21 cellular contexts compared by ENCODE assay signal in the genomic region with DNA sequence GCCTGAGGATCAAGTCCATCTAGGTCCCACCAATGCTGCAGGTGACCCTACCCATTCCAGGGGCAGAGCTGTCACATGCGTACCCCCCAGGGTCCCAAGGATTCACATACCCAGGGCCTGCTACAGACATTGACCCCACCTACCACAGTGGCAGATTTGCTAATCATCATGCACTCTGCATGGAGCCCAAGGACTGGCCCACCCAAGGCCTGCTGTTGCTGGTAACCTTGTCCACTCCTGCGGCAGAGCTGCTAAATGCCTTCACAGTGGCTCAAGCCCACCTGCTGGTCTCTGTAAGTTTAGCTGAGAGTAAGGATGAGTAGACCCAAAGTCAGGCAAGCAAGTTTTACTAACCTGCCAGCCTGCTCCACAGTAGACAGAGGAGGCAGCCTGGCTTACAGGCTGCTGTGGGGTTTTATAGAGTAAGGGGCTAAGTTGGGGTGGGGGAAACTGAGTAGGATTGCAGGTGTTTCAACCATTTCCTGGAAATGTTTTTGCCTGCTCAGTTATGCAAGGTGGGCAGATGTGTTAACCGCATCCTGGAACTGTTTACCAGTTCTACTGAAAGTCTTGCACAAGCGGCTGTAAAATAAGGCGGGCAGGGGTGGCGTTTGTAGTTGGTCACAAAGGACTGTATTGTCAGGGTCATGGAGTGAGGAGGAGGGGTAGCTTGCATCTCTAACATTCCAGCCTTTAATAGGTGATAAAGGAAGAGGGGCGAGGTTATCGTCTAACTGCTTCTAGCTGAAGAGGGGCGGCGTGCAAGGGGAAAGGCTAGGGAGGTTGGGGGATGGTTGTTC.
"Had no signal": no experiment of that assay in that cellular context is flagged by ENCODE, and none has a peak within 500 bp of the region (broad histone marks: within the 10 kb centered on the region; RNA-seq: fewer than 3 reads in every experiment).

No MANE protein-coding gene starts in this region.

- H3K4me3 Mint-ChIP-seq: activated CD4-positive, alpha-beta T cell treated with anti-CD3 and anti-CD28 coated beads for 36 hours; activated CD8-positive, alpha-beta memory T cell treated with anti-CD3 and anti-CD28 coated beads, Interleukin-2, amount 10 ng/mL, durations not matched to agents 7 days and 5 days; activated CD8-positive, alpha-beta T cell treated with anti-CD3 and anti-CD28 coated beads, Interleukin-2, amount 10 ng/mL, durations not matched to agents 7 days and 5 days; nephron had no signal

- H3K4me1 Mint-ChIP-seq: activated CD4-positive, alpha-beta T cell treated with anti-CD3 and anti-CD28 coated beads for 36 hours; nephron had no signal

- H3K36me3 ChIP-seq: breast epithelium, gastrocnemius medialis, left ventricle myocardium inferior, neutrophil, thoracic aorta had no signal

- H3K27me3 Mint-ChIP-seq: activated CD4-positive, alpha-beta T cell treated with anti-CD3 and anti-CD28 coated beads for 36 hours; activated CD8-positive, alpha-beta memory T cell treated with anti-CD3 and anti-CD28 coated beads, Interleukin-2, amount 10 ng/mL, durations not matched to agents 7 days and 5 days; progenitor cell of endocrine pancreas had no signal

- H3K27ac ChIP-seq: breast epithelium, gastrocnemius medialis, left ventricle myocardium inferior, neutrophil, thoracic aorta had no signal

- H3K9me3 Mint-ChIP-seq: nephron had no signal

- H3K4me3 ChIP-seq: breast epithelium, gastrocnemius medialis, left ventricle myocardium inferior, lung, thoracic aorta had no signal

- H3K27ac Mint-ChIP-seq: activated CD4-positive, alpha-beta T cell treated with anti-CD3 and anti-CD28 coated beads for 36 hours; activated CD8-positive, alpha-beta memory T cell treated with anti-CD3 and anti-CD28 coated beads, Interleukin-2, amount 10 ng/mL, durations not matched to agents 7 days and 5 days; activated CD8-positive, alpha-beta T cell treated with anti-CD3 and anti-CD28 coated beads, Interleukin-2, amount 10 ng/mL, durations not matched to agents 7 days and 5 days; activated naive CD4-positive, alpha-beta T cell treated with anti-CD3 and anti-CD28 coated beads, Interleukin-2, amount 50 U/mL, for 72 hours; activated T-helper 2 cell treated with anti-CD3 and anti-CD28 coated beads, Interferon-gamma antibody, Interleukin-2, Interleukin-4, amounts not matched to agents 10 μg/mL and 5 μg/mL and 100 μg/mL, durations not matched to agents 14 hours and 24 hours and 36 hours; nephron; progenitor cell of endocrine pancreas had no signal

- H3K36me3 Mint-ChIP-seq: activated naive CD4-positive, alpha-beta T cell treated with anti-CD3 and anti-CD28 coated beads, Interleukin-2, amount 50 U/mL, for 72 hours had no signal

- ATAC-seq: activated CD4-positive, alpha-beta T cell treated with anti-CD3 and anti-CD28 coated beads for 36 hours; activated CD8-positive, alpha-beta memory T cell treated with anti-CD3 and anti-CD28 coated beads, Interleukin-2, amount 10 ng/mL, durations not matched to agents 7 days and 5 days; activated CD8-positive, alpha-beta T cell treated with anti-CD3 and anti-CD28 coated beads, Interleukin-2, amount 10 ng/mL, durations not matched to agents 7 days and 5 days; activated naive CD4-positive, alpha-beta T cell treated with anti-CD3 and anti-CD28 coated beads, Interleukin-2, amount 50 U/mL, for 72 hours; gastrocnemius medialis had no signal

- H3K27me3 ChIP-seq: breast epithelium, gastrocnemius medialis, neutrophil had no signal

- DNase-seq: activated CD4-positive, alpha-beta T cell treated with anti-CD3 and anti-CD28 coated beads for 36 hours; activated CD4-positive, CD25-positive, alpha-beta regulatory T cell; activated CD8-positive, alpha-beta memory T cell treated with anti-CD3 and anti-CD28 coated beads, Interleukin-2, amount 10 ng/mL, durations not matched to agents 7 days and 5 days; activated CD8-positive, alpha-beta T cell treated with anti-CD3 and anti-CD28 coated beads, Interleukin-2, amount 10 ng/mL, durations not matched to agents 7 days and 5 days; activated naive CD4-positive, alpha-beta T cell; activated T-cell treated with anti-CD3 and anti-CD28 coated beads, Interleukin-2, amount 50 U/mL, for 48 hours; central memory CD4-positive, alpha-beta T cell; effector CD8-positive, alpha-beta T cell; gastrocnemius medialis; glutamatergic neuron; left ventricle myocardium inferior; stimulated activated naive CD4-positive, alpha-beta T cell treated with Interleukin-2 at 50 U/mL for 16 hours; trophoblast cell had no signal

- H3K4me1 ChIP-seq: breast epithelium, gastrocnemius medialis, left ventricle myocardium inferior had no signal

- H3K9me3 ChIP-seq: gastrocnemius medialis, left ventricle myocardium inferior, neutrophil, thoracic aorta had no signal
